9 cellular contexts compared by ENCODE assay signal in the genomic region with DNA sequence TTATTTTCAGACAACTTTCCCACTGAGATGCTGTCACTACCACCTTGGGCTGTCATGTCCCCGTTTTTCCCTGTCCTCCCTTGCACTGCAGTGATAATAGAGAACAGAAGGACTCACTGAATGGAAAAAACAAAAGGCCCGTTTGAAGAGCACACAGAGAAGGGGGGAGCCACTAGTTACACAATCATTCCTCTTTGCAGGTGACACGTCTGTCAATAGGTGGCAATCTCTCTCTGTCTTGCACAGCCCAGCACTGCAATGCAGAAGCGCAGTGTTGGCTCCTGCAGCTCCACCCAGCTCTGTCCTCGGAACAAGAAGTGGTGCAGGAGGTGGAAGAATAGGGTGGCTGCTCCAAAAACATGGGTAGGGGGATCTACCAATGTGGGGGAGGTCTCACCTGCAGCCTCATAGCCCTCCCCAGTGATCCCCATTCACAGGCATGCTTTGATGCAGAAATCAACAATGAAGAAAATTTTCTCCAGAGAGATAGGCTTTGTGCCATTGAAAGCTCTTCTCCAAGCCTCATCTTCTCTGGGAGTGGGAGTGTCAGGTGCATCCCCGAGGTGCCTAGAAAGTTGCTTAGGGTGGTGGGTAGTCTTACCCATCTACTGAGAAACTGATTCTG. TPM values are rescaled to one million over a fixed set of nuclear protein-coding genes. Genes with fewer than 3 reads are reported as not detected.
DNase-seq lines count a peak whose midpoint lies in the region; ATAC-seq and TF ChIP-seq lines count a peak whose summit lies in the region.
"Had no signal": no experiment of that assay in that cellular context is flagged by ENCODE, and none has a peak within 500 bp of the region (broad histone marks: within the 10 kb centered on the region; RNA-seq: fewer than 3 reads in every experiment).

No MANE protein-coding gene starts in this region.

- peak overlapping the region; percentile 58 for H3K27ac ChIP-seq in hepatocyte
- H3K27ac ChIP-seq in skeletal muscle tissue (ENCODE audit: low read depth, low read length): peak overlapping the region; percentile 49

- WGBS in hepatocyte (ENCODE audit: low lambda C conversion rate, missing lambda C conversion rate): 23% methylated on average over 6 of the region's 6 CpGs

- H3K4me1 ChIP-seq in hepatocyte (ENCODE audit: insufficient read depth): peaks cover 12% of the 10 kb centered on the region
- H3K4me1 ChIP-seq in skeletal muscle tissue (ENCODE audit: control insufficient read depth in 3 of 3, insufficient read depth in 3 of 3, low read length in 3 of 3): peaks cover 24 to 43% (median 39%) of the 10 kb centered on the region in 3 donors

- H3K27me3 ChIP-seq in hepatocyte: no peaks in the 10 kb centered on the region
- no peaks in the 10 kb centered on the region for H3K27me3 ChIP-seq in skeletal muscle tissue (ENCODE audit: control insufficient read depth in 3 of 3, insufficient read depth in 3 of 3, low read length in 3 of 3)

- H3K4me3 Mint-ChIP-seq in activated T-helper 2 cell treated with anti-CD3 and anti-CD28 coated beads, Interferon-gamma antibody, Interleukin-2, Interleukin-4, amounts not matched to agents 10 μg/mL and 5 μg/mL and 100 μg/mL, durations not matched to agents 14 hours and 24 hours and 36 hours (ENCODE audit: low read depth): no peak overlapping the region
- H3K4me3 Mint-ChIP-seq: T-helper 1 cell treated with Interleukin-12 subunit alpha and Interleukin-12 subunit beta and Interleukin-4 antibody, amounts not matched to agents 30 μg/mL and 1 μg/mL, for 36 hours had no signal

- no peaks in the 10 kb centered on the region for H3K36me3 Mint-ChIP-seq in activated T-helper 2 cell treated with anti-CD3 and anti-CD28 coated beads, Interferon-gamma antibody, Interleukin-2, Interleukin-4, amounts not matched to agents 10 μg/mL and 5 μg/mL and 100 μg/mL, durations not matched to agents 14 hours and 24 hours and 36 hours (ENCODE audit: low read depth)

- H3K36me3 ChIP-seq in hepatocyte (replicated peaks; ENCODE audit: insufficient read depth, low read depth): no peaks in the 10 kb centered on the region
- peaks cover 0 to 3% (median 0%) of the 10 kb centered on the region in 3 donors for H3K36me3 ChIP-seq in skeletal muscle tissue (ENCODE audit: control insufficient read depth in 3 of 3, insufficient read depth in 3 of 3, low read length in 3 of 3)

- H2AFZ ChIP-seq in hepatocyte: no peak overlapping the region

- H3K9me2 ChIP-seq in hepatocyte (replicated peaks; ENCODE audit: insufficient read depth): no peaks in the 10 kb centered on the region

- ATAC-seq in HG03442 (IDR thresholded peaks at IDR 0.05; ENCODE audit: unreplicated experiment): peak; percentile 55

- peak overlapping the region; percentile 62 for H3K4me2 ChIP-seq in hepatocyte

- H3K27ac Mint-ChIP-seq in activated T-helper 2 cell treated with anti-CD3 and anti-CD28 coated beads, Interferon-gamma antibody, Interleukin-2, Interleukin-4, amounts not matched to agents 10 μg/mL and 5 μg/mL and 100 μg/mL, durations not matched to agents 14 hours and 24 hours and 36 hours: no peak overlapping the region
- H3K27ac Mint-ChIP-seq: T-helper 1 cell treated with Interleukin-12 subunit alpha and Interleukin-12 subunit beta and Interleukin-4 antibody, amounts not matched to agents 30 μg/mL and 1 μg/mL, for 36 hours had no signal

- H3K27me3 Mint-ChIP-seq in activated T-helper 2 cell treated with anti-CD3 and anti-CD28 coated beads, Interferon-gamma antibody, Interleukin-2, Interleukin-4, amounts not matched to agents 10 μg/mL and 5 μg/mL and 100 μg/mL, durations not matched to agents 14 hours and 24 hours and 36 hours (ENCODE audit: low read depth): peaks cover 19% of the 10 kb centered on the region

- peaks cover 12% of the 10 kb centered on the region for H3K79me2 ChIP-seq in hepatocyte

- intact Hi-C loops in activated T-helper 2 cell treated with anti-CD3 and anti-CD28 coated beads, Interferon-gamma antibody, Interleukin-2, Interleukin-4, amounts not matched to agents 10 μg/mL and 5 μg/mL and 100 μg/mL, durations not matched to agents 14 hours and 24 hours and 36 hours (cut with micrococcal nuclease): loop anchor here (1.0 kb wide), 1 partner anchor 140 kb away; no protein-coding TSS in a partner anchor

- H3K9me3 Mint-ChIP-seq in activated T-helper 2 cell treated with anti-CD3 and anti-CD28 coated beads, Interferon-gamma antibody, Interleukin-2, Interleukin-4, amounts not matched to agents 10 μg/mL and 5 μg/mL and 100 μg/mL, durations not matched to agents 14 hours and 24 hours and 36 hours: no peaks in the 10 kb centered on the region
- H3K9me3 Mint-ChIP-seq: T-helper 1 cell treated with Interleukin-12 subunit alpha and Interleukin-12 subunit beta and Interleukin-4 antibody, amounts not matched to agents 30 μg/mL and 1 μg/mL, for 36 hours had no signal

- TF ChIP-seq CTCF in hepatocyte (IDR thresholded peaks at IDR 0.05; ENCODE audit: poor library complexity): peak; percentile 64

- no peaks in the 10 kb centered on the region for H4K20me1 ChIP-seq in hepatocyte (ENCODE audit: insufficient read depth, poor library complexity, severe bottlenecking)

- H3K9me3 ChIP-seq in hepatocyte (ENCODE audit: low read depth) (no peaks in the 10 kb centered on the region), skeletal muscle tissue (ENCODE audit: control insufficient read depth in 3 of 3, low read length in 3 of 3) (no peaks in the 10 kb centered on the region)

- H3K9ac ChIP-seq in skeletal muscle tissue (ENCODE audit: low read depth in 1 of 3, low read length in 3 of 3): peak overlapping the region in 2 of 3 donors; percentile 20 to 65

- DNase-seq in D341Med (ENCODE audit: low spot score) (peak; percentile 79), GM19238 (ENCODE audit: insufficient read length, low spot score) (peak; percentile 39), NCI-H446 treated with DMSO at 0.1 percent for 48 hours (lab: John Stamatoyannopoulos, UW) (peak; percentile 64), anterior cingulate cortex (lab: John Stamatoyannopoulos, UW) (peak in 49 of 58 donors; percentile 4 to 77 (median 36)), hepatocyte (ENCODE audit: low spot score) (peak; percentile 77)
- DNase-seq in activated T-helper 2 cell treated with anti-CD3 and anti-CD28 coated beads, Interferon-gamma antibody, Interleukin-2, Interleukin-4, amounts not matched to agents 10 μg/mL and 5 μg/mL and 100 μg/mL, durations not matched to agents 14 hours and 24 hours and 36 hours (ENCODE audit: low spot score): no peak

- H3K4me3 ChIP-seq in hepatocyte: no peak overlapping the region
- peak overlapping the region in 2 of 3 donors; percentile 5 to 41 for H3K4me3 ChIP-seq in skeletal muscle tissue (ENCODE audit: low read length in 3 of 3)

- peaks cover 14% of the 10 kb centered on the region for H3K4me1 Mint-ChIP-seq in activated T-helper 2 cell treated with anti-CD3 and anti-CD28 coated beads, Interferon-gamma antibody, Interleukin-2, Interleukin-4, amounts not matched to agents 10 μg/mL and 5 μg/mL and 100 μg/mL, durations not matched to agents 14 hours and 24 hours and 36 hours (ENCODE audit: low read depth)

RNA-seq across cellular contexts. Expression of a gene that starts 31.8 kb away (rescaled TPM):
- total RNA-seq in hepatocyte: 344 and 390 TPM in 2 replicates
- polyA plus RNA-seq in hepatocyte: 183 and 195 TPM in 2 replicates
- total RNA-seq in skeletal muscle tissue: 377 TPM
- 0.14 and 0.16 TPM in 2 replicates for total RNA-seq in activated T-helper 2 cell treated with anti-CD3 and anti-CD28 coated beads, Interferon-gamma antibody, Interleukin-2, Interleukin-4, amounts not matched to agents 10 μg/mL and 5 μg/mL and 100 μg/mL, durations not matched to agents 14 hours and 24 hours and 36 hours

Comparison
In these comparisons a context has a peak if more than half of its experiments do, and no peak if none do; other contexts are left out.
1. RNA of a gene that starts 31.8 kb away (total RNA-seq): 344 to 390 TPM in hepatocyte and 377 TPM in skeletal muscle tissue (single experiment); 0.14 to 0.16 TPM in activated T-helper 2 cell treated with anti-CD3 and anti-CD28 coated beads, Interferon-gamma antibody, Interleukin-2, Interleukin-4, amounts not matched to agents 10 μg/mL and 5 μg/mL and 100 μg/mL, durations not matched to agents 14 hours and 24 hours and 36 hours; every median in the first group is over 100 times any median in the second.